9 cellular contexts compared by ENCODE assay signal in the genomic region with DNA sequence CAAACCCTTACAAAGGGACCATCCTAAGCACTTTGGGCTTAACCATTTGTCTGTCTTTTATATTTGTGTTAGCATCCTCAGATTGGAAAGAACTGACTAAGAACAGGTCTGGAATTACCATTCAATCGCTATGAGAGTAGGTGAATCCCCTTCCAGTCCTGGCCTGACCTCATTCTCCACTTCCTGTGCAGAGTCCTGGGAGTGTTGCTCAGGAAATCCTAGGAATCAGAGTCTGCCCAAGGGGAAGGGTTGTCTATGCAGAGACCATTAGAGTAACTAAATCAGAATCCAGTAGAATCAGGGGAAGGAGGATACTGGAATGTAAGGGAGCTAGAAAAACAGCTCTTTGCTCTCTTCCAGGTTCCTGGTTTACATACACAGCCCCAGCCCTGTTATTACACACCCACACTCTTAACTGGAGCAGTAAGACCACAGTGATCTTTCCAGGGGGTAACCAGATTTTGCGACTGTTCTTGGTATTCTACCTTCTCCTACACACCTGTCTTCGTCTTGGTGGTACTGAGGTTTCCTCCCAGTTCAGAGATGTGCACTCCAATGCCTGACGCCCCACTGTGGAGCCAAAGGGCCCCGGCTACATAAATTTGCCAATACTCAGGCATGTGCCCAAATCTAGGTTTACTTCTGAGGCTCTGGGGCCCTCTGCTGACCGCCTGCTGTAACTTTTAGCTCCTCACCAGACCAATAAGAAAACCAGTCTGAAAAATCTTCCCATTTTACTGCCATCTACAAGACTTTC.
DNase-seq lines count a peak whose midpoint lies in the region; ATAC-seq and TF ChIP-seq lines count a peak whose summit lies in the region.
"Had no signal": no experiment of that assay in that cellular context is flagged by ENCODE, and none has a peak within 500 bp of the region (broad histone marks: within the 10 kb centered on the region; RNA-seq: fewer than 3 reads in every experiment).

No MANE protein-coding gene starts in this region.

- TF ChIP-seq CTCF in CD4-positive, alpha-beta T cell (IDR thresholded peaks at IDR 0.05), result peak; percentile 49
- TF ChIP-seq CTCF in OCI-LY1 (IDR thresholded peaks at IDR 0.05; ENCODE audit: low read length), result peak; percentile 82
- peak in 5 of 6 experiments; percentile 65 to 76 (median 66) for TF ChIP-seq CTCF in adrenal gland (IDR thresholded peaks at IDR 0.05)
- TF ChIP-seq CTCF in heart left ventricle (IDR thresholded peaks at IDR 0.05), result peak; percentile 63 to 85 (median 76)

- no peak overlapping the region for H3K27ac ChIP-seq in CD4-positive, alpha-beta T cell (ENCODE audit: low read depth, low read length)
- H3K27ac ChIP-seq in OCI-LY1 (ENCODE audit: low read depth, low read length, poor library complexity, severe bottlenecking) (peak overlapping the region; percentile 75), adrenal gland (peak overlapping the region in 2 of 5 donors; percentile 26 to 50), heart left ventricle (peak overlapping the region in 10 of 12 donors; percentile 12 to 73 (median 56))

- WGBS in adrenal gland, 4 donors, result 28 to 34% (median 29%) methylated on average over 6 of the region's 6 CpGs
- WGBS in heart left ventricle, 4 donors, result 21 to 32% (median 27%) methylated on average over 6 of the region's 6 CpGs

- no peak overlapping the region for H3K4me3 Mint-ChIP-seq in CD4-positive, alpha-beta T cell
- H3K4me3 Mint-ChIP-seq: T-helper 1 cell treated with Interleukin-12 subunit alpha and Interleukin-12 subunit beta and Interleukin-4 antibody, amounts not matched to agents 30 μg/mL and 1 μg/mL, for 36 hours had no signal

- peak overlapping the region; percentile 22; the same call in 1 of the 2 replicates for H3K4me2 ChIP-seq in OCI-LY1 (ENCODE audit: low read length)

- no peaks in the 10 kb centered on the region for H3K9me2 ChIP-seq in OCI-LY1 (ENCODE audit: low read depth, low read length)

- H3K4me1 ChIP-seq in OCI-LY1 (ENCODE audit: insufficient read depth, low read length, severe bottlenecking), result peaks cover 68% of the 10 kb centered on the region
- H3K4me1 ChIP-seq in adrenal gland (replicated peaks in 1 of 2), result peaks cover 0 to 43% of the 10 kb centered on the region in 2 donors
- peaks cover 6 to 66% (median 54%) of the 10 kb centered on the region in 12 donors for H3K4me1 ChIP-seq in heart left ventricle

- H3K9me3 Mint-ChIP-seq in CD4-positive, alpha-beta T cell, result no peaks in the 10 kb centered on the region
- H3K9me3 Mint-ChIP-seq: T-helper 1 cell treated with Interleukin-12 subunit alpha and Interleukin-12 subunit beta and Interleukin-4 antibody, amounts not matched to agents 30 μg/mL and 1 μg/mL, for 36 hours had no signal

- H3K36me3 ChIP-seq in OCI-LY1 (ENCODE audit: insufficient read depth, low read length) (peaks cover 8% of the 10 kb centered on the region; the same call in 1 of the 2 replicates), adrenal gland (replicated peaks in 1 of 2) (no peaks in the 10 kb centered on the region), heart left ventricle (no peaks in the 10 kb centered on the region)

- H3F3A ChIP-seq in OCI-LY1 (ENCODE audit: insufficient read depth, low read length), result no peaks in the 10 kb centered on the region; the same call in 1 of the 2 replicates

- H4K20me1 ChIP-seq in OCI-LY1 (ENCODE audit: insufficient read depth, low read length), result no peaks in the 10 kb centered on the region

- H3K4me1 Mint-ChIP-seq in CD4-positive, alpha-beta T cell (ENCODE audit: low read depth), result peaks cover 59% of the 10 kb centered on the region

- peaks cover 56% of the 10 kb centered on the region for H3K36me3 Mint-ChIP-seq in CD4-positive, alpha-beta T cell (ENCODE audit: low read depth)

- no peaks in the 10 kb centered on the region for H3K9me3 ChIP-seq in CD4-positive, alpha-beta T cell (ENCODE audit: control insufficient read depth, low read length)
- no peaks in the 10 kb centered on the region for H3K9me3 ChIP-seq in OCI-LY1 (ENCODE audit: low read length)
- H3K9me3 ChIP-seq in adrenal gland (replicated peaks in 1 of 3), result no peaks in the 10 kb centered on the region
- no peaks in the 10 kb centered on the region for H3K9me3 ChIP-seq in heart left ventricle

- no peak overlapping the region; the same call in 1 of the 2 replicates for H3K9ac ChIP-seq in OCI-LY1 (ENCODE audit: low read length)

- peak in 7 of 10 experiments; percentile 16 to 54 (median 36) for DNase-seq in CD4-positive, alpha-beta T cell
- DNase-seq in H4 (ENCODE audit: low spot score) (peak; percentile 77), adrenal gland (peak; percentile 55 to 85 (median 74)), heart left ventricle (peak; percentile 62 to 79 (median 70)), pons (ENCODE audit: low spot score) (peak; percentile 79)
- no peak for DNase-seq in activated CD4-positive, CD25-positive, alpha-beta regulatory T cell treated with anti-CD3 and anti-CD28 coated beads, Interleukin-2, amount 50 U/mL, for 72 hours

- TF ChIP-seq POLR2A in adrenal gland (IDR thresholded peaks at IDR 0.05) (no peak), heart left ventricle (IDR thresholded peaks at IDR 0.05) (no peak)

- POLR2A ChIA-PET in CD4-positive, alpha-beta T cell (lab: Charles Lee), result interaction anchor here (1.0 to 3.2 kb wide), 5 partner anchors 11 to 152 kb away, joined by 3 to 18 read pairs (median 4); no protein-coding TSS in a partner anchor

- H2AFZ ChIP-seq in OCI-LY1 (ENCODE audit: low read length), result no peak overlapping the region

- ATAC-seq in CD4-positive, alpha-beta T cell (ENCODE audit: poor library complexity), result peak; percentile 52
- ATAC-seq in heart left ventricle (peak; percentile 72 to 86 (median 78)), GM21619 (IDR thresholded peaks at IDR 0.05; ENCODE audit: unreplicated experiment) (no peak)

- H3K79me2 ChIP-seq in OCI-LY1 (ENCODE audit: insufficient read depth, low read length), result no peaks in the 10 kb centered on the region

- no peaks in the 10 kb centered on the region for H3K27me3 ChIP-seq in CD4-positive, alpha-beta T cell (ENCODE audit: control insufficient read depth, insufficient read depth, low read length)
- H3K27me3 ChIP-seq in OCI-LY1 (ENCODE audit: insufficient read depth, low read length), result no peaks in the 10 kb centered on the region
- no peaks in the 10 kb centered on the region for H3K27me3 ChIP-seq in adrenal gland
- H3K27me3 ChIP-seq in heart left ventricle, result no peaks in the 10 kb centered on the region

- no peaks in the 10 kb centered on the region for H3K27me3 Mint-ChIP-seq in CD4-positive, alpha-beta T cell

- peak overlapping the region; percentile 60 for H3K27ac Mint-ChIP-seq in CD4-positive, alpha-beta T cell
- H3K27ac Mint-ChIP-seq: T-helper 1 cell treated with Interleukin-12 subunit alpha and Interleukin-12 subunit beta and Interleukin-4 antibody, amounts not matched to agents 30 μg/mL and 1 μg/mL, for 36 hours had no signal

- intact Hi-C loops in CD4-positive, alpha-beta T cell (cut with DNase I, micrococcal nuclease), result no loop called here
- intact Hi-C loops in adrenal gland (cut with DNase I), result no loop called here
- intact Hi-C loops in heart left ventricle (cut with DNase I), result loop anchor here in 8 of 10 donors (1.0 to 10.0 kb wide), 5 partner anchors 27 to 313 kb away; no protein-coding TSS in a partner anchor

- CTCF ChIA-PET in CD4-positive, alpha-beta T cell (lab: Charles Lee), result interaction anchor here (0.8 to 2.8 kb wide), 8 partner anchors 11 to 183 kb away, joined by 3 to 26 read pairs (median 6); no protein-coding TSS in a partner anchor

- H3K4me3 ChIP-seq in OCI-LY1 (ENCODE audit: low read depth, low read length, poor library complexity, severe bottlenecking), result no peak overlapping the region
- no peak overlapping the region for H3K4me3 ChIP-seq in adrenal gland
- H3K4me3 ChIP-seq in heart left ventricle, result no peak overlapping the region

Comparison
In these comparisons a context has a peak if more than half of its experiments do, and no peak if none do; other contexts are left out.
1. intact Hi-C loops: an anchor here in heart left ventricle (1.0 to 10.0 kb wide); none called in CD4-positive, alpha-beta T cell and adrenal gland.